ENCODE assay signal across 8 cellular contexts in the genomic region with DNA sequence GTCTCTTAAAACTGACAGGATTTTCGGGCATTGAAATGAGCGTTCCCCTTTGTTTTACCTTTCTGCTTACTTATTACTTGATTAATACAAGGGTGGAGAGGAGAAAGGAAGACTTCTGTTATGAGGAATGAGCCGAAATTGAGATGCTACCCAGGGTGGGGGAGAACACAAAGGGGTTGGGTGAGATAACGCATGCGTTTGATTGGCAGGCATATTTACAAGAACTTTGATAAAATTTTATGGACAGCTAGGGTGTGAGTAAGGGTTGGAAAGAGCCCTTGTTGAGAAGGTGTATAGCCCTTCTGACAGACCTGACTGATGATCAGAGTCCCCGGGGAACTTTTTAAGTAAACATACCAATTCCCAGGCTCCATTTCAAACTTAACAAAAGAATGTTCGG. TPM values are rescaled to one million over a fixed set of nuclear protein-coding genes. Genes with fewer than 3 reads are reported as not detected.
DNase-seq lines count a peak whose midpoint lies in the region; ATAC-seq and TF ChIP-seq lines count a peak whose summit lies in the region.

No MANE protein-coding gene starts in this region.

- peak overlapping the region; percentile 100 for H3K4me3 Mint-ChIP-seq in natural killer cell

- no peaks in the 10 kb centered on the region for H3K9me3 Mint-ChIP-seq in natural killer cell

- no peaks in the 10 kb centered on the region for H3K27me3 Mint-ChIP-seq in natural killer cell (ENCODE audit: low read depth in 2 of 2)

- peak overlapping the region; percentile 95 to 96 for H3K27ac Mint-ChIP-seq in natural killer cell

- no peaks in the 10 kb centered on the region for H3K9me3 ChIP-seq in colonic mucosa

- H3K27me3 ChIP-seq in colonic mucosa, result no peaks in the 10 kb centered on the region

- peaks cover 10% of the 10 kb centered on the region for H3K4me1 ChIP-seq in colonic mucosa

- H3K36me3 ChIP-seq in colonic mucosa, result no peaks in the 10 kb centered on the region

- DNase-seq in SIG-M5 treated with dmso at 0.1 percent for 504 hours (lab: John Stamatoyannopoulos, UW; ENCODE audit: unreplicated experiment), result peak; percentile 40
- no peak for DNase-seq in SIG-M5 (lab: John Stamatoyannopoulos, UW)
- peak; percentile 7 for DNase-seq in NCI-H226
- peak; percentile 55 for DNase-seq in colonic mucosa
- no peak for DNase-seq in natural killer cell
- no peak for DNase-seq in activated gamma-delta T cell treated with Interleukin-2 at 50 U/mL for 16 hours

- TF ChIP-seq POLR2A in GM18505 (IDR thresholded peaks at IDR 0.05; ENCODE audit: borderline replicate concordance, extremely low read depth, insufficient read depth, insufficient read length), result no peak

- intact Hi-C loops in colonic mucosa (cut with DNase I) (loop anchor here (10.0 kb wide), 1 partner anchor 149 kb away; the partner anchor contains the start of gene TRAPPC8), natural killer cell (cut with micrococcal nuclease) (loop anchor here (2.0 kb wide), 1 partner anchor 53 kb away; no protein-coding TSS in a partner anchor)

- peak overlapping the region; percentile 99 for H3K27ac ChIP-seq in colonic mucosa

- ATAC-seq in natural killer cell (no peak), HG03045 (IDR thresholded peaks at IDR 0.05; ENCODE audit: unreplicated experiment) (no peak), GM18505 (IDR thresholded peaks at IDR 0.05; ENCODE audit: unreplicated experiment) (no peak)

- H3K4me1 Mint-ChIP-seq in natural killer cell, result peaks cover 42 to 47% of the 10 kb centered on the region in 2 donors

- TF ChIP-seq CTCF in colonic mucosa (IDR thresholded peaks at IDR 0.05) (no peak), natural killer cell (IDR thresholded peaks at IDR 0.05) (no peak)

- H3K9ac ChIP-seq in colonic mucosa (ENCODE audit: low read depth in 2 of 2, low read length in 2 of 2), result peak overlapping the region; percentile 89 to 93

- peaks cover 8% of the 10 kb centered on the region for H3K36me3 Mint-ChIP-seq in natural killer cell

- peak overlapping the region; percentile 91 for H3K4me3 ChIP-seq in colonic mucosa

RNA-seq across cellular contexts. Expression of gene RNF138, which starts 1.8 kb away (rescaled TPM):
- total RNA-seq in colonic mucosa, result 10 to 100 TPM; 48.3 to 53.2 TPM
- total RNA-seq in natural killer cell, result 10 to 100 TPM; 76.6 to 89.8 (median 87.7) TPM

Comparison
In these comparisons a context has a peak if more than half of its experiments do, and no peak if none do; other contexts are left out.
1. DNase-seq: peak in SIG-M5 treated with dmso at 0.1 percent for 504 hours (single experiment), NCI-H226 (single experiment) and colonic mucosa (single experiment); none in SIG-M5 (single experiment), natural killer cell (single experiment) and activated gamma-delta T cell treated with Interleukin-2 at 50 U/mL for 16 hours (single experiment).